13 cellular contexts compared by ENCODE assay signal in the genomic region with DNA sequence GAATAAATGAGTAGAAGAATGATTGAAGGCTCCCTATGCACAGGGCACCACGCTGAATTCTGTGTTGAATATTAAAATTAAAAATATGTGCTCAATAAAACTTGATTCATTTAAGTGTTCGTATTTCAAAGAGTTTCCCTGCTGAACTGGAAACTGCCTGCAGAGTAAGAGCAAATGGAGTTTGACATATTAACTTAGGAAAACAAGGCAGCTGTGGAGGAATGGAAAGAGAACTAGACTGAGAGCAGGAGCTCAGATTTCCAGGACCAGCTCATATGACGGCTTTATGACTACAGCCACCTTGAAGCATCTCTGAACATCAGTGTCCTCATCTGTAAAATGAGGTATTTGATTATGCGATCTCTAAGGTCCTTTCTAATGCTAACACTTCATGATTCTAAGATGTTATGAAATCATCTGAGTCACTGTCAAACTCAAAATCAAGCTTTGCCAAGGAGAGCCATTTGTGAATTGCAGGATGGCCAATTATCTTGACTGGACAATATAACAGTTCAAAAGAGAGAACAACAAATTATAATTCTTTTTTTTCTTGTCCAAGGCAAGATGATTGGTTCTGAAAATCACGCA.
"Had no signal": no experiment of that assay in that cellular context is flagged by ENCODE, and none has a peak within 500 bp of the region (broad histone marks: within the 10 kb centered on the region; RNA-seq: fewer than 3 reads in every experiment).

No MANE protein-coding gene starts in this region.

- ATAC-seq: naive thymus-derived CD4-positive, alpha-beta T cell had no signal

- H3K36me3 ChIP-seq: esophagus squamous epithelium had no signal

- DNase-seq: activated CD4-positive, alpha-beta T cell treated with anti-CD3 and anti-CD28 coated beads, Interleukin-2, amount 50 U/mL, for 48 hours; activated CD4-positive, CD25-positive, alpha-beta regulatory T cell treated with anti-CD3 and anti-CD28 coated beads, Interleukin-2, amount 50 U/mL, for 72 hours; activated gamma-delta T cell; activated T-cell treated with anti-CD3 and anti-CD28 coated beads, Interleukin-2, amount 50 U/mL, for 48 hours; esophagus squamous epithelium; hippocampal formation; kidney glomerular epithelial cell; midbrain; naive thymus-derived CD4-positive, alpha-beta T cell; stimulated activated CD4-positive, alpha-beta T cell treated with anti-CD3 and anti-CD28 coated beads, Interleukin-2, amount 100 ng/mL, for 48 hours; stimulated activated CD8-positive, alpha-beta memory T cell treated with anti-CD3 and anti-CD28 coated beads, Interleukin-4, amount 100 ng/mL, for 48 hours; T-helper 9 cell had no signal

- H3K9me3 ChIP-seq: esophagus squamous epithelium had no signal

- H3K4me1 ChIP-seq: esophagus squamous epithelium had no signal

- H3K27me3 ChIP-seq: esophagus squamous epithelium had no signal

- H3K4me3 ChIP-seq: esophagus squamous epithelium, lung had no signal
